8 cellular contexts compared by ENCODE assay signal in genomic region chr6:108848116-108848868, GRCh38. TPM values are rescaled to one million over a fixed set of nuclear protein-coding genes. Genes with fewer than 3 reads are reported as not detected.
DNase-seq lines count a peak whose midpoint lies in the region; ATAC-seq and TF ChIP-seq lines count a peak whose summit lies in the region.

A gene with protein sequence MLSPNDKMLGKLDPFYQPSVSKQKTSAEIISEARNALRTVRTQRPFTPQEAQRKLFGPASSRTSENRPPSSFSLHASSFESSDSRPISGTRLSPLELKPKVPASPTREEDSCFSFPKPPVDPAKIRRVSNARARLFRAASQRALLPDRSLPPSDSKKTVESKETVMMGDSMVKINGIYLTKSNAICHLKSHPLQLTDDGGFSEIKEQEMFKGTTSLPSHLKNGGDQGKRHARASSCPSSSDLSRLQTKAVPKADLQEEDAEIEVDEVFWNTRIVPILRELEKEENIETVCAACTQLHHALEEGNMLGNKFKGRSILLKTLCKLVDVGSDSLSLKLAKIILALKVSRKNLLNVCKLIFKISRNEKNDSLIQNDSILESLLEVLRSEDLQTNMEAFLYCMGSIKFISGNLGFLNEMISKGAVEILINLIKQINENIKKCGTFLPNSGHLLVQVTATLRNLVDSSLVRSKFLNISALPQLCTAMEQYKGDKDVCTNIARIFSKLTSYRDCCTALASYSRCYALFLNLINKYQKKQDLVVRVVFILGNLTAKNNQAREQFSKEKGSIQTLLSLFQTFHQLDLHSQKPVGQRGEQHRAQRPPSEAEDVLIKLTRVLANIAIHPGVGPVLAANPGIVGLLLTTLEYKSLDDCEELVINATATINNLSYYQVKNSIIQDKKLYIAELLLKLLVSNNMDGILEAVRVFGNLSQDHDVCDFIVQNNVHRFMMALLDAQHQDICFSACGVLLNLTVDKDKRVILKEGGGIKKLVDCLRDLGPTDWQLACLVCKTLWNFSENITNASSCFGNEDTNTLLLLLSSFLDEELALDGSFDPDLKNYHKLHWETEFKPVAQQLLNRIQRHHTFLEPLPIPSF (plus strand): TSS chr6:108848422. CDS start chr6:108854268, 5,846 bp downstream.

- DNase-seq in GM04503 (ENCODE audit: low read depth) (peak; percentile 58), NB4 (ENCODE audit: low read depth) (peak; percentile 95), head of caudate nucleus (peak; percentile 76 to 97 (median 92)), osteocyte (ENCODE audit: extremely low spot score, unreplicated experiment) (peak; percentile 97), thoracic aorta (ENCODE audit: low spot score) (peak; percentile 79)

- no peaks in the 10 kb centered on the region for H3K9me3 ChIP-seq in thoracic aorta

- intact Hi-C loops in head of caudate nucleus (cut with DNase I): loop anchor here (1.0 to 10.0 kb wide), 2 partner anchors 63 to 289 kb away; no protein-coding TSS in a partner anchor

- H3K4me1 ChIP-seq in thoracic aorta (ENCODE audit: control insufficient read depth in 1 of 2, low read depth in 2 of 2): peaks cover 0 to 24% of the 10 kb centered on the region in 2 donors

- H3K27ac Mint-ChIP-seq in activated naive CD8-positive, alpha-beta T cell: peak within 1 kb of the TSS; percentile 24
- peak within 1 kb of the TSS; percentile 74 for H3K27ac Mint-ChIP-seq in osteocyte (ENCODE audit: unreplicated experiment)

- H3K9me3 Mint-ChIP-seq in activated naive CD8-positive, alpha-beta T cell (ENCODE audit: low read depth): no peaks in the 10 kb centered on the region
- H3K9me3 Mint-ChIP-seq in osteocyte (ENCODE audit: unreplicated experiment): no peaks in the 10 kb centered on the region

- H3K4me3 ChIP-seq in NB4 (ENCODE audit: low read depth, low read length) (peak within 1 kb of the TSS; percentile 79), thoracic aorta (peak within 1 kb of the TSS; percentile 89)

- peaks cover 14% of the 10 kb centered on the region for H3K4me1 Mint-ChIP-seq in activated naive CD8-positive, alpha-beta T cell (ENCODE audit: low read depth)
- peaks cover 16% of the 10 kb centered on the region for H3K4me1 Mint-ChIP-seq in osteocyte (ENCODE audit: unreplicated experiment)

- H3K27me3 Mint-ChIP-seq in activated naive CD8-positive, alpha-beta T cell: peaks cover 2% of the 10 kb centered on the region
- no peaks in the 10 kb centered on the region for H3K27me3 Mint-ChIP-seq in osteocyte (ENCODE audit: unreplicated experiment)

- H3K4me3 Mint-ChIP-seq in activated naive CD8-positive, alpha-beta T cell: peak within 1 kb of the TSS; percentile 89
- H3K4me3 Mint-ChIP-seq in osteocyte (ENCODE audit: unreplicated experiment): peak within 1 kb of the TSS; percentile 85

- H3K36me3 Mint-ChIP-seq in activated naive CD8-positive, alpha-beta T cell: peaks cover 2% of the 10 kb centered on the region
- H3K36me3 Mint-ChIP-seq in osteocyte (ENCODE audit: unreplicated experiment): no peaks in the 10 kb centered on the region

- TF ChIP-seq POLR2A in NB4 (IDR thresholded peaks at IDR 0.05; ENCODE audit: extremely low read depth, insufficient read length): peak; percentile 89

- no peaks in the 10 kb centered on the region for H3K27me3 ChIP-seq in thoracic aorta (replicated peaks; ENCODE audit: insufficient read depth)

- ATAC-seq in HG02571 (IDR thresholded peaks at IDR 0.05; ENCODE audit: unreplicated experiment) (peak; percentile 94), SK-N-SH treated with all-trans-retinoic acid at 6 μM for 48 hours (peak; percentile 98), thoracic aorta (ENCODE audit: insufficient number of reproducible peaks, low FRiP score, low read depth) (peak; percentile 92)

- TF ChIP-seq CTCF in NB4 (IDR thresholded peaks at IDR 0.05; ENCODE audit: low read depth, low read length): no peak
- TF ChIP-seq CTCF in osteocyte (IDR thresholded peaks at IDR 0.05): no peak
- no peak for TF ChIP-seq CTCF in thoracic aorta (IDR thresholded peaks at IDR 0.05)

- H3K27ac ChIP-seq in thoracic aorta: peak within 1 kb of the TSS; percentile 59 to 60

- no peaks in the 10 kb centered on the region for H3K36me3 ChIP-seq in thoracic aorta

TF ChIP-seq in SK-N-SH treated with all-trans-retinoic acid at 6 μM for 48 hours, 23 proteins besides CTCF, POLR2A, EP300 and RAD21:
- TF ChIP-seq TOX (CRISPR knock-in tag; IDR thresholded peaks at IDR 0.05; ENCODE audit: borderline replicate concordance) (no peak), TCF4 (CRISPR knock-in tag; IDR thresholded peaks at IDR 0.05; ENCODE audit: borderline replicate concordance) (no peak), ESRRG (CRISPR knock-in tag; IDR thresholded peaks at IDR 0.05) (no peak), ZFP30 (CRISPR knock-in tag; IDR thresholded peaks at IDR 0.05) (no peak), ZFP3 (CRISPR knock-in tag; IDR thresholded peaks at IDR 0.05) (no peak), ZNF70 (CRISPR knock-in tag; IDR thresholded peaks at IDR 0.05) (no peak), SNAI2 (CRISPR knock-in tag; IDR thresholded peaks at IDR 0.05) (no peak), ISL1 (CRISPR knock-in tag; IDR thresholded peaks at IDR 0.05) (no peak), GLIS3 (CRISPR knock-in tag; IDR thresholded peaks at IDR 0.05) (no peak), ZC3H10 (CRISPR knock-in tag; IDR thresholded peaks at IDR 0.05) (no peak)
- TF ChIP-seq, protein P1, sequence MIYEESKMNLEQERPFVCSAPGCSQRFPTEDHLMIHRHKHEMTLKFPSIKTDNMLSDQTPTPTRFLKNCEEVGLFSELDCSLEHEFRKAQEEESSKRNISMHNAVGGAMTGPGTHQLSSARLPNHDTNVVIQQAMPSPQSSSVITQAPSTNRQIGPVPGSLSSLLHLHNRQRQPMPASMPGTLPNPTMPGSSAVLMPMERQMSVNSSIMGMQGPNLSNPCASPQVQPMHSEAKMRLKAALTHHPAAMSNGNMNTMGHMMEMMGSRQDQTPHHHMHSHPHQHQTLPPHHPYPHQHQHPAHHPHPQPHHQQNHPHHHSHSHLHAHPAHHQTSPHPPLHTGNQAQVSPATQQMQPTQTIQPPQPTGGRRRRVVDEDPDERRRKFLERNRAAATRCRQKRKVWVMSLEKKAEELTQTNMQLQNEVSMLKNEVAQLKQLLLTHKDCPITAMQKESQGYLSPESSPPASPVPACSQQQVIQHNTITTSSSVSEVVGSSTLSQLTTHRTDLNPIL (CRISPR knock-in tag; IDR thresholded peaks at IDR 0.05; ENCODE audit: low read depth): no peak

RNA-seq across cellular contexts. Expression of the gene that starts here (rescaled TPM):
- 7.6 and 8.3 TPM in 2 replicates for total RNA-seq in osteocyte
- total RNA-seq in thoracic aorta: 10 to 100 TPM; 11.5 to 22.5 TPM

Comparison
In these comparisons a context has a peak if more than half of its experiments do, and no peak if none do; other contexts are left out.
1. Peak in every context shown above with its lines: DNase-seq, ATAC-seq, H3K4me3 ChIP-seq and H3K27ac ChIP-seq.